Comparison of ENCODE assay signal across 23 cellular contexts in genomic region chr10:123904834-123905409, GRCh38. TPM values are rescaled to one million over a fixed set of nuclear protein-coding genes. Genes with fewer than 3 reads are reported as not detected.
DNase-seq lines count a peak whose midpoint lies in the region; TF ChIP-seq lines count a peak whose summit lies in the region.
"Had no signal": no experiment of that assay in that cellular context is flagged by ENCODE, and none has a peak within 500 bp of the region (broad histone marks: within the 10 kb centered on the region; RNA-seq: fewer than 3 reads in every experiment).

No MANE protein-coding gene starts in this region.

- peaks cover 37 to 46% of the 10 kb centered on the region in 2 experiments for H3K4me1 Mint-ChIP-seq in H9
- H3K4me1 Mint-ChIP-seq: CD4-positive, CD25-positive, alpha-beta regulatory T cell had no signal

- DNase-seq in NCI-H2171 treated with DMSO at 0.1 percent for 48 hours (lab: John Stamatoyannopoulos, UW) (peak; percentile 1), NCI-H2171 (lab: John Stamatoyannopoulos, UW) (no peak), H9 (peak; percentile 49), cerebellar cortex (ENCODE audit: low spot score) (peak; percentile 4), midbrain (lab: John Stamatoyannopoulos, UW) (peak; percentile 42), superior temporal gyrus (ENCODE audit: extremely low spot score) (no peak), brain microvascular endothelial cell (no peak)
- DNase-seq in stimulated activated CD4-positive, alpha-beta T cell treated with anti-CD3 and anti-CD28 coated beads, Interleukin-1b, Interleukin-23, amount 100 ng/mL, for 48 hours, result no peak
- DNase-seq: CD4-positive, CD25-positive, alpha-beta regulatory T cell; COR-L47; DND-41; GOT3; MM.1S; NCI-H1092 treated with DMSO at 0.1 percent for 48 hours; NCI-H2029 treated with DMSO at 0.1 percent for 48 hours; NCI-H2227 treated with DMSO at 0.1 percent for 48 hours; NCI-H524; NCI-H82; OCI-M1; T-helper 1 cell had no signal

- H3K4me2 ChIP-seq in H9 (ENCODE audit: insufficient read depth, insufficient read length, low read length), result no peak overlapping the region

- no peaks in the 10 kb centered on the region for H3K9me3 ChIP-seq in H9 (ENCODE audit: control insufficient read depth, low read depth, low read length)
- H3K9me3 ChIP-seq: SJSA1 had no signal

- H4K5ac ChIP-seq in H9 (ENCODE audit: insufficient read length, low read depth, low read length), result no peak overlapping the region

- no peak overlapping the region for H2AFZ ChIP-seq in H9 (ENCODE audit: low read length)

- H3K79me1 ChIP-seq in H9 (ENCODE audit: insufficient read depth, low read depth, low read length, poor library complexity, severe bottlenecking), result no peaks in the 10 kb centered on the region

- no peak overlapping the region; a peak in 1 of 5 replicates for H3K4me3 Mint-ChIP-seq in H9
- H3K4me3 Mint-ChIP-seq: CD4-positive, CD25-positive, alpha-beta regulatory T cell had no signal

- no peak overlapping the region for H3K9ac ChIP-seq in H9 (ENCODE audit: extremely low read depth, insufficient read length, low read length)

- peak overlapping the region in 2 of 3 experiments; percentile 65 to 83; a peak in 2 of 7 replicates for H3K27ac Mint-ChIP-seq in H9
- H3K27ac Mint-ChIP-seq: CD4-positive, CD25-positive, alpha-beta regulatory T cell had no signal

- H2AK5ac ChIP-seq in H9 (ENCODE audit: insufficient read length, low read length), result no peak overlapping the region

- TF ChIP-seq CTCF in H9 (conservative IDR thresholded peaks at IDR 0.05) (no peak), brain microvascular endothelial cell (IDR thresholded peaks at IDR 0.05; ENCODE audit: low read depth, low read length, missing control alignments) (no peak)

- no peaks in the 10 kb centered on the region for H3K36me3 ChIP-seq in brain microvascular endothelial cell (replicated peaks)
- H3K36me3 ChIP-seq: SJSA1 had no signal

- H3K4ac ChIP-seq in H9 (ENCODE audit: low read depth, low read length), result no peak overlapping the region

- H3K9me3 Mint-ChIP-seq in H9, result peaks cover 6 to 11% of the 10 kb centered on the region in 2 experiments

- no peak overlapping the region for H3K4me3 ChIP-seq in brain microvascular endothelial cell (ENCODE audit: low read depth, low read length)
- H3K4me3 ChIP-seq: K562, SJSA1 had no signal

- no peak overlapping the region for H3K18ac ChIP-seq in H9 (ENCODE audit: insufficient read length, low read depth, low read length)

- no peak overlapping the region for H2BK15ac ChIP-seq in H9 (ENCODE audit: low read depth, low read length)

- H4K91ac ChIP-seq in H9 (ENCODE audit: insufficient read length, low read depth, low read length), result no peak overlapping the region

- H3K23ac ChIP-seq in H9 (ENCODE audit: insufficient read length, low read depth, low read length), result no peak overlapping the region

- H3T11ph ChIP-seq in H9 (ENCODE audit: low read length), result no peak overlapping the region

- in situ Hi-C loops in brain microvascular endothelial cell (cut with HindIII; ENCODE audit: low pct_ligation_motif_present, low sequenced_read_pairs), result no loop called here

- peaks cover 8% of the 10 kb centered on the region; the same call in 1 of the 2 replicates for H3K4me1 ChIP-seq in H9 (ENCODE audit: insufficient read depth, low read length)
- H3K4me1 ChIP-seq: SJSA1 had no signal

- H3K14ac ChIP-seq in H9 (ENCODE audit: insufficient read depth, low read length), result no peak overlapping the region

- H2BK120ac ChIP-seq in H9 (ENCODE audit: low read depth, low read length, poor library complexity, severe bottlenecking), result no peak overlapping the region

- H3K79me2 ChIP-seq in H9 (ENCODE audit: insufficient read depth, low read length), result no peaks in the 10 kb centered on the region

- H3K36me3 Mint-ChIP-seq in H9 (ENCODE audit: insufficient read depth in 1 of 3, low read depth in 3 of 3), result peaks cover 2 to 13% (median 3%) of the 10 kb centered on the region in 3 experiments; a peak in 5 of 7 replicates
- H3K36me3 Mint-ChIP-seq: CD4-positive, CD25-positive, alpha-beta regulatory T cell had no signal

- H3K27me3 ChIP-seq in H9 (ENCODE audit: insufficient read depth, low read length), result no peaks in the 10 kb centered on the region
- no peaks in the 10 kb centered on the region for H3K27me3 ChIP-seq in brain microvascular endothelial cell (replicated peaks)
- H3K27me3 ChIP-seq: SJSA1 had no signal

- WGBS in H9 (ENCODE audit: extremely low coverage, insufficient read length, low lambda C conversion rate), result no CpG with 5 or more reads among the region's 10 CpGs

- no peak overlapping the region for H3K27ac ChIP-seq in H9 (ENCODE audit: insufficient read length, low read depth, low read length)
- H3K27ac ChIP-seq in brain microvascular endothelial cell, result no peak overlapping the region
- H3K27ac ChIP-seq: SJSA1 had no signal

- no peak overlapping the region for H3K56ac ChIP-seq in H9 (ENCODE audit: insufficient read length, low read depth, low read length)

- no peak overlapping the region for H4K8ac ChIP-seq in H9 (replicated peaks; ENCODE audit: insufficient read length, low read depth, low read length)

- H2BK20ac ChIP-seq in H9 (ENCODE audit: low read depth, low read length, poor library complexity, severe bottlenecking), result no peak overlapping the region

- H4K20me1 ChIP-seq in H9 (ENCODE audit: control insufficient read depth, insufficient read depth, insufficient read length), result no peaks in the 10 kb centered on the region

- H3K23me2 ChIP-seq in H9 (ENCODE audit: insufficient read length, low read depth, low read length, poor library complexity, severe bottlenecking), result no peaks in the 10 kb centered on the region

- no peak overlapping the region for H2BK5ac ChIP-seq in H9 (ENCODE audit: insufficient read length, low read length)

- H3K27me3 Mint-ChIP-seq in H9 (ENCODE audit: low read depth), result peaks cover 29% of the 10 kb centered on the region

- H2BK12ac ChIP-seq in H9 (ENCODE audit: insufficient read length, low read depth, low read length), result no peak overlapping the region

RNA-seq across cellular contexts. Expression of gene CPXM2, which starts 13.3 kb away (rescaled TPM):
- total RNA-seq in H9 (2021), result 1.7 and 1.9 TPM in 2 replicates
- total RNA-seq: A673; CD4-positive, CD25-positive, alpha-beta regulatory T cell; K562; SJSA1 had no signal

Comparison
In these comparisons a context has a peak if more than half of its experiments do, and no peak if none do; other contexts are left out.
1. DNase-seq: peak in NCI-H2171 treated with DMSO at 0.1 percent for 48 hours (single experiment), H9 (single experiment), cerebellar cortex (single experiment) and midbrain (single experiment); none in NCI-H2171 (single experiment), superior temporal gyrus (single experiment), brain microvascular endothelial cell (single experiment) and stimulated activated CD4-positive, alpha-beta T cell treated with anti-CD3 and anti-CD28 coated beads, Interleukin-1b, Interleukin-23, amount 100 ng/mL, for 48 hours (single experiment).